15 cellular contexts compared by ENCODE assay signal in the genomic region with DNA sequence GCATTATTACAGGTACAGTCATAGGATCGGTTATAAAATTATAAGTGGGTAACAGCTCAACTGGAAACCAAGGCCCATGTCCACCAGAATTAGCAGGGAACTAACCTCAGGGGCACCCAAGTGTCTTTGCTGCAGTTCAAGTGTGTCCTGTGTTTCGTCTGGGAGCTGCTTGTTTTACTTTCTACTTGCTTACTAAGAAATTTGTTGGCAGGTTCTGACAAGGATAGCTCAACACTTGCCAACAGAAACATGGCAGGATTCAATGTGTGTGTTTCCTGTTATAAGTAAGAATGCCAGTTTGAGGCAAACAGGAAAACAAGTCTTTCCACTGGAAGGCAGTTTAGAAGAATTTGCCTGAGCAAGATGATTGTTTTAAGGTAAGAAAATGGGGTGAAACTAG.
DNase-seq lines count a peak whose midpoint lies in the region; ATAC-seq and TF ChIP-seq lines count a peak whose summit lies in the region.
"Had no signal": no experiment of that assay in that cellular context is flagged by ENCODE, and none has a peak within 500 bp of the region (broad histone marks: within the 10 kb centered on the region; RNA-seq: fewer than 3 reads in every experiment).

No MANE protein-coding gene starts in this region.

- H3K27me3 ChIP-seq in transverse colon: no peaks in the 10 kb centered on the region
- H3K27me3 ChIP-seq: adrenal gland had no signal

- no peak for TF ChIP-seq EP300 in transverse colon (IDR thresholded peaks at IDR 0.05; ENCODE audit: low read depth)

- H3K9me3 Mint-ChIP-seq in type B pancreatic cell: no peaks in the 10 kb centered on the region
- H3K9me3 Mint-ChIP-seq: activated T-cell treated with anti-CD3 and anti-CD28 coated beads, Interleukin-2, amount 50 U/mL, for 4 hours had no signal

- peaks cover 11% of the 10 kb centered on the region for H3K27me3 Mint-ChIP-seq in type B pancreatic cell

- no peak for TF ChIP-seq POLR2A in transverse colon (IDR thresholded peaks at IDR 0.05)

- TF ChIP-seq CTCF in epithelial cell of esophagus (IDR thresholded peaks at IDR 0.05; ENCODE audit: insufficient read depth, low read depth, low read length, missing control alignments): no peak
- TF ChIP-seq CTCF in transverse colon (IDR thresholded peaks at IDR 0.05): no peak
- no peak for TF ChIP-seq CTCF in type B pancreatic cell (conservative IDR thresholded peaks at IDR 0.05)

- WGBS in transverse colon (ENCODE audit: low coverage in 1 of 2), 2 donors: 65 to 67% methylated on average over 1 to 2 of the region's 2 CpGs

- peaks cover 29% of the 10 kb centered on the region for H3K36me3 Mint-ChIP-seq in type B pancreatic cell

- H3K27ac Mint-ChIP-seq in type B pancreatic cell: no peak overlapping the region

- H3K4me1 Mint-ChIP-seq in type B pancreatic cell (ENCODE audit: unreplicated experiment): peaks cover 29% of the 10 kb centered on the region

- H3K27ac ChIP-seq in transverse colon: peak overlapping the region in 2 of 4 donors; percentile 3 to 7
- H3K27ac ChIP-seq: adrenal gland, RWPE1 had no signal

- no peak overlapping the region for H3K4me3 Mint-ChIP-seq in type B pancreatic cell
- H3K4me3 Mint-ChIP-seq: activated T-cell treated with anti-CD3 and anti-CD28 coated beads, Interleukin-2, amount 50 U/mL, for 4 hours had no signal

- H3K4me3 ChIP-seq in epithelial cell of esophagus (ENCODE audit: low read length): no peak overlapping the region
- H3K4me3 ChIP-seq in transverse colon: no peak overlapping the region
- H3K4me3 ChIP-seq: adrenal gland, lung had no signal

- H3K36me3 ChIP-seq in transverse colon: no peaks in the 10 kb centered on the region
- H3K36me3 ChIP-seq: adrenal gland had no signal

- DNase-seq in AG20443 (ENCODE audit: low spot score) (peak; percentile 17), RPMI7951 (ENCODE audit: low read depth) (peak; percentile 69), epithelial cell of esophagus (ENCODE audit: low read depth) (peak; percentile 72), medulla oblongata (ENCODE audit: extremely low spot score) (peak; percentile 60), transverse colon (no peak), type B pancreatic cell (ENCODE audit: extremely low spot score, unreplicated experiment) (no peak), DMS79 treated with DMSO at 0.1 percent for 48 hours (lab: John Stamatoyannopoulos, UW) (no peak)
- DNase-seq: activated CD4-positive, alpha-beta T cell treated with anti-CD3 and anti-CD28 coated beads for 1 hour; activated T-cell treated with anti-CD3 and anti-CD28 coated beads, Interleukin-2, amount 50 U/mL, for 4 hours; adrenal gland; DMS 273 treated with DMSO at 0.1 percent for 48 hours; NCI-H2081 treated with DMSO at 0.1 percent for 48 hours had no signal

- intact Hi-C loops in transverse colon (cut with DNase I; ENCODE audit: low total_unique reads): no loop called here

- H3K4me1 ChIP-seq in transverse colon: peaks cover 0 to 28% (median 1%) of the 10 kb centered on the region in 4 donors
- H3K4me1 ChIP-seq: adrenal gland had no signal

- H3K9me3 ChIP-seq in transverse colon: no peaks in the 10 kb centered on the region
- H3K9me3 ChIP-seq: adrenal gland had no signal

- in situ Hi-C loops in transverse colon (cut with MboI; ENCODE audit: low pct_ligation_motif_present in 1 of 4, low pct_unique_long_range_greater_than_20kb in 1 of 4, low sequenced_read_pairs in 3 of 4): no loop called here

- no peak for ATAC-seq in HG02642 (IDR thresholded peaks at IDR 0.05; ENCODE audit: poor library complexity, unreplicated experiment)
- ATAC-seq: activated T-cell treated with anti-CD3 and anti-CD28 coated beads, Interleukin-2, amount 50 U/mL, for 4 hours had no signal

Comparison
In these comparisons a context has a peak if more than half of its experiments do, and no peak if none do; other contexts are left out.
1. DNase-seq: peak in AG20443 (single experiment), RPMI7951 (single experiment), epithelial cell of esophagus (single experiment) and medulla oblongata (single experiment); none in transverse colon (single experiment), type B pancreatic cell (single experiment) and DMS79 treated with DMSO at 0.1 percent for 48 hours (single experiment).